ENCODE assay signal across 13 cellular contexts in the genomic region with DNA sequence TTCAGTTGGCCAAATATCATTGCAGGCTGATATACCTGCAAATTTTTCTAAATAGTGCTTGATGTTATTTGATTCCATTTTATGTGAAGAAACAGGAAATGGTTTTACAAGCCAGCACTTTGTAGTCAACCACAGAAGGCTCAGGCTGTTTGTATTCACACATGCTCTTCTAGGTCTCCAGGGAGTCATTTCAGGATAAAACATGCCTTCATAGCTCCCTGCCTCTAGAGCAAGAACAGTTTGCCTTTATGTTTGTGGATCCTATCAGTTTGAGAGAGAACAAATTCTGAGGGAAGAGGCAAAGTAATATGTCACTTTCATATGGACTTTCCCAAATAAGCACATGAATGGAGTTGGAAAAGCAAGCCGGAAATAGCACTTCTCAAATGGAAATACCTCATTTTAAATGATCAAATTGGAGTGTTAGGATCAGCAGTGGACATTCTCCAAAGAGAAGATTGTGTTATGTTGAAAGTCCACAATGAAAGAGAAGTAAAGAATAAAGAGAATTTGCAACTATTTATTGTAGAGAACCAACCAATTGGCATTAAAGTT.
A peak's percentile ranks its signal among the peaks of the same experiment; 100 is the strongest.
DNase-seq lines count a peak whose midpoint lies in the region; ATAC-seq and TF ChIP-seq lines count a peak whose summit lies in the region.
"Had no signal": no experiment of that assay in that cellular context is flagged by ENCODE, and none has a peak within 500 bp of the region (broad histone marks: within the 10 kb centered on the region; RNA-seq: fewer than 3 reads in every experiment).

No MANE protein-coding gene starts in this region.

- peak overlapping the region; percentile 6 for H2AFZ ChIP-seq in neuronal stem cell (ENCODE audit: low read length)

- H3K36me3 Mint-ChIP-seq in CD8-positive, alpha-beta memory T cell, result no peaks in the 10 kb centered on the region

- no peak overlapping the region for H3K4me2 ChIP-seq in neuronal stem cell (ENCODE audit: insufficient read depth, low read length, poor library complexity, severe bottlenecking)
- H3K4me2 ChIP-seq: A549 had no signal

- TF ChIP-seq CTCF in coronary artery (IDR thresholded peaks at IDR 0.05) (no peak), omental fat pad (IDR thresholded peaks at IDR 0.05) (no peak)

- ATAC-seq in HG03135 (IDR thresholded peaks at IDR 0.05; ENCODE audit: unreplicated experiment), result peak; percentile 33
- no peak for ATAC-seq in omental fat pad (ENCODE audit: low FRiP score)
- ATAC-seq: A549 had no signal

- H3K4ac ChIP-seq in neuronal stem cell (ENCODE audit: low read length), result no peak overlapping the region

- DNase-seq in NCI-H1105 treated with DMSO at 0.1 percent for 48 hours (lab: John Stamatoyannopoulos, UW) (peak; percentile 18), NCI-H1105 (lab: John Stamatoyannopoulos, UW) (no peak), SK-MEL-5 (ENCODE audit: low read depth, low spot score) (peak; percentile 97), neuronal stem cell (ENCODE audit: low spot score) (no peak), coronary artery (ENCODE audit: low spot score) (no peak), omental fat pad (ENCODE audit: low spot score) (no peak)
- no peak for DNase-seq in CD8-positive, alpha-beta memory T cell
- DNase-seq: NCI-H1048; stimulated activated CD4-positive, alpha-beta T cell treated with anti-CD3 and anti-CD28 coated beads, Interleukin-4, amount 100 ng/mL, for 4 hours; trophoblast cell had no signal

- no peaks in the 10 kb centered on the region for H3K9me3 ChIP-seq in neuronal stem cell (replicated peaks in 1 of 2; ENCODE audit: control insufficient read depth in 2 of 2, insufficient read depth in 1 of 2, low read depth in 1 of 2, low read length in 2 of 2)
- H3K9me3 ChIP-seq in CD8-positive, alpha-beta memory T cell (ENCODE audit: low read length), result no peaks in the 10 kb centered on the region
- H3K9me3 ChIP-seq: A549 had no signal

- no peak overlapping the region for H3K27ac Mint-ChIP-seq in CD8-positive, alpha-beta memory T cell

- no peak overlapping the region for H3K18ac ChIP-seq in neuronal stem cell (ENCODE audit: low read length)

- in situ Hi-C loops in SK-MEL-5 (cut with HindIII; ENCODE audit: low pct_unique_long_range_greater_than_20kb, low sequenced_read_pairs), result no loop called here

- peaks cover 0 to 19% (median 2%) of the 10 kb centered on the region in 5 donors for H3K9me3 Mint-ChIP-seq in CD8-positive, alpha-beta memory T cell
- H3K9me3 Mint-ChIP-seq: nephron had no signal

- H2BK120ac ChIP-seq in neuronal stem cell (ENCODE audit: low read depth, low read length), result no peak overlapping the region

- POLR2A ChIA-PET in CD8-positive, alpha-beta memory T cell (lab: Charles Lee), result no interaction called here

- CTCF ChIA-PET in CD8-positive, alpha-beta memory T cell (lab: Charles Lee), result no interaction called here

- H4K8ac ChIP-seq in neuronal stem cell (ENCODE audit: low read depth, low read length), result no peak overlapping the region

- H3K4me3 Mint-ChIP-seq in CD8-positive, alpha-beta memory T cell, result no peak overlapping the region
- H3K4me3 Mint-ChIP-seq: nephron had no signal

- H3K14ac ChIP-seq in neuronal stem cell (ENCODE audit: low read length), result no peak overlapping the region

- H3K4me3 ChIP-seq in neuronal stem cell (ENCODE audit: low read length in 2 of 2), result no peak overlapping the region
- no peak overlapping the region for H3K4me3 ChIP-seq in CD8-positive, alpha-beta memory T cell (ENCODE audit: low read length)
- no peak overlapping the region for H3K4me3 ChIP-seq in coronary artery
- H3K4me3 ChIP-seq: A549 had no signal

- H3K9ac ChIP-seq in neuronal stem cell (ENCODE audit: low read depth, low read length, poor library complexity), result no peak overlapping the region

- H3K27ac ChIP-seq in neuronal stem cell (replicated peaks; ENCODE audit: low read length), result no peak overlapping the region
- H3K27ac ChIP-seq in CD8-positive, alpha-beta memory T cell (ENCODE audit: low read depth, low read length), result no peak overlapping the region
- no peak overlapping the region for H3K27ac ChIP-seq in coronary artery
- H3K27ac ChIP-seq: A549 had no signal

- H3K36me3 ChIP-seq in neuronal stem cell (replicated peaks in 1 of 2; ENCODE audit: control insufficient read depth in 2 of 2, insufficient read depth in 2 of 2, low read length in 2 of 2), result no peaks in the 10 kb centered on the region
- no peaks in the 10 kb centered on the region for H3K36me3 ChIP-seq in CD8-positive, alpha-beta memory T cell (ENCODE audit: insufficient read depth, low read length)

- H2AK5ac ChIP-seq in neuronal stem cell (ENCODE audit: low read depth, low read length), result no peak overlapping the region

- H3K27me3 Mint-ChIP-seq in CD8-positive, alpha-beta memory T cell, result no peaks in the 10 kb centered on the region

- WGBS in neuronal stem cell (ENCODE audit: extremely low coverage in 2 of 2, insufficient read length in 2 of 2, insufficient replicate concordance in 1 of 2), 2 donors, result no CpG with 5 or more reads among the region's 1 CpG

- H2BK12ac ChIP-seq in neuronal stem cell (ENCODE audit: low read length), result no peak overlapping the region

- no peaks in the 10 kb centered on the region for H3K79me1 ChIP-seq in neuronal stem cell (ENCODE audit: low read depth, low read length)

- peaks cover 0 to 5% of the 10 kb centered on the region in 2 donors for H3K4me1 ChIP-seq in neuronal stem cell (ENCODE audit: control insufficient read depth in 2 of 2, insufficient read depth in 1 of 2, low read depth in 1 of 2, low read length in 2 of 2)
- H3K4me1 ChIP-seq in CD8-positive, alpha-beta memory T cell (ENCODE audit: insufficient read depth, low read length), result no peaks in the 10 kb centered on the region
- H3K4me1 ChIP-seq: A549 had no signal

- H3K4me1 Mint-ChIP-seq in CD8-positive, alpha-beta memory T cell, result no peaks in the 10 kb centered on the region
- H3K4me1 Mint-ChIP-seq: nephron had no signal

- H3K23ac ChIP-seq in neuronal stem cell (ENCODE audit: low read depth, low read length, poor library complexity), result no peak overlapping the region

- no peak overlapping the region for H2BK15ac ChIP-seq in neuronal stem cell (ENCODE audit: low read length)

- H4K91ac ChIP-seq in neuronal stem cell (ENCODE audit: low read depth, low read length, poor library complexity), result no peak overlapping the region

- no peak overlapping the region for H2BK5ac ChIP-seq in neuronal stem cell (ENCODE audit: low read length)

- no peaks in the 10 kb centered on the region for H3K27me3 ChIP-seq in neuronal stem cell (ENCODE audit: control insufficient read depth in 3 of 3, insufficient read depth in 3 of 3, low read depth in 1 of 3, low read length in 3 of 3)
- no peaks in the 10 kb centered on the region for H3K27me3 ChIP-seq in CD8-positive, alpha-beta memory T cell (ENCODE audit: insufficient read depth, low read length, poor library complexity, severe bottlenecking)

Comparison
In these comparisons a context has a peak if more than half of its experiments do, and no peak if none do; other contexts are left out.
1. DNase-seq: peak in NCI-H1105 treated with DMSO at 0.1 percent for 48 hours (single experiment) and SK-MEL-5 (single experiment); none in NCI-H1105 (single experiment), neuronal stem cell (single experiment), CD8-positive, alpha-beta memory T cell (0 of 5), coronary artery (single experiment) and omental fat pad (single experiment).